ENCODE assay signal across 13 cellular contexts in the genomic region with DNA sequence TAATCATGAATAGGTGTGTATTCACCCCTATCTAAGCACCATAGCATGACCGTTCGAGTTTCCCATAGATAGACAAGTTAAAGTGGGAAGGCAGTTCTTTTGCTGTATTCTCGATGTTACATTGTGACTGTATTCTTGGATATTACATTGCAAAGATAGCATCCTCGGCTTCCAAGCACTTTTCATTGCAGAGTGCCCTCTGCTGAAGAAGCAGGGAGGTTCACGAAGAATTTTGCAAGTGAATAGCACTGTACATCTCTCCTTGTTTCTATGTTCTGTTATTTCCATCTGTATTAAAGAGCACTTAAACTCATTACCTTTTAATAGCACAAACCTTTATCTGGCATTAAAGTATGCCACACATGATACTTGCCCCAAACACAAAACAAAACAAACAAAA.
DNase-seq lines count a peak whose midpoint lies in the region; ATAC-seq, FAIRE-seq and TF ChIP-seq lines count a peak whose summit lies in the region.
"Had no signal": no experiment of that assay in that cellular context is flagged by ENCODE, and none has a peak within 500 bp of the region (broad histone marks: within the 10 kb centered on the region; RNA-seq: fewer than 3 reads in every experiment).

No MANE protein-coding gene starts in this region.

- H3K27ac ChIP-seq in neural cell (ENCODE audit: low read length): no peak overlapping the region
- no peak overlapping the region for H3K27ac ChIP-seq in pancreas
- H3K27ac ChIP-seq: SJCRH30 had no signal

- H3K79me2 ChIP-seq in neural cell (replicated peaks; ENCODE audit: insufficient read depth, low read length): no peaks in the 10 kb centered on the region

- no peaks in the 10 kb centered on the region for H3K36me3 ChIP-seq in neural cell (ENCODE audit: insufficient read depth, low read length)
- no peaks in the 10 kb centered on the region for H3K36me3 ChIP-seq in pancreas
- H3K36me3 ChIP-seq: SJCRH30 had no signal

- H3K9ac ChIP-seq in neural cell (ENCODE audit: low read length): no peak overlapping the region

- H3K4me2 ChIP-seq in neural cell (ENCODE audit: low read length): no peak overlapping the region

- no peaks in the 10 kb centered on the region for H3K9me3 ChIP-seq in neural cell (ENCODE audit: low read length)
- H3K9me3 ChIP-seq in pancreas: no peaks in the 10 kb centered on the region
- H3K9me3 ChIP-seq: SJCRH30 had no signal

- no peaks in the 10 kb centered on the region for H3F3A ChIP-seq in neural cell (ENCODE audit: insufficient read depth, low read length, poor library complexity, severe bottlenecking)

- no peak overlapping the region for H2AFZ ChIP-seq in neural cell (ENCODE audit: low read depth, low read length)

- no peak for TF ChIP-seq EP300 in neural cell (conservative IDR thresholded peaks at IDR 0.05; ENCODE audit: poor library complexity, severe bottlenecking)

- intact Hi-C loops in pancreas (cut with DNase I): no loop called here

- no peaks in the 10 kb centered on the region for H3K9me2 ChIP-seq in neural cell (ENCODE audit: insufficient read depth, low read length)

- H3K4me3 ChIP-seq in neural cell (ENCODE audit: low read length): no peak overlapping the region
- no peak overlapping the region for H3K4me3 ChIP-seq in pancreas
- H3K4me3 ChIP-seq: SJCRH30 had no signal

- 32 to 34% methylated on average over 5 of the region's 5 CpGs for WGBS in pancreas, 2 donors

- no peaks in the 10 kb centered on the region for H3K4me1 ChIP-seq in pancreas
- H3K4me1 ChIP-seq: SJCRH30 had no signal

- peak; percentile 72 for TF ChIP-seq RAD21 in neural cell (conservative IDR thresholded peaks at IDR 0.05)

- peak; percentile 5 for DNase-seq in DMS153 treated with DMSO at 0.1 percent for 48 hours (lab: John Stamatoyannopoulos, UW; ENCODE audit: unreplicated experiment)
- peak; percentile 16 for DNase-seq in NCI-H146 treated with DMSO at 0.1 percent for 48 hours (lab: John Stamatoyannopoulos, UW; ENCODE audit: unreplicated experiment)
- peak; percentile 33 for DNase-seq in astrocyte of the hippocampus (ENCODE audit: low read depth, low spot score)
- no peak for DNase-seq in RCC 7860 (ENCODE audit: low spot score)
- DNase-seq in pancreas: no peak
- DNase-seq: Calu3; cerebellar nuclear complex; mammary epithelial cell; NCI-H446 treated with DMSO at 0.1 percent for 48 hours; stimulated activated CD4-positive, alpha-beta T cell treated with anti-CD3 and anti-CD28 coated beads, Interleukin-12 subunit alpha, Interleukin-12 subunit beta, amount 100 ng/mL, for 4 hours had no signal

- FAIRE-seq in RCC 7860 (lab: Jason Lieb, UNC): no peak
- no peak for FAIRE-seq in pancreas (lab: Jason Lieb, UNC)

- H3K27me3 ChIP-seq in neural cell (ENCODE audit: insufficient read depth, low read depth, low read length): no peaks in the 10 kb centered on the region
- peaks cover 0 to 18% (median 3%) of the 10 kb centered on the region in 4 donors for H3K27me3 ChIP-seq in pancreas
- H3K27me3 ChIP-seq: SJCRH30 had no signal

- no peaks in the 10 kb centered on the region for H4K20me1 ChIP-seq in neural cell (ENCODE audit: insufficient read depth)

- ATAC-seq in pancreas (no peak), GM21447 (IDR thresholded peaks at IDR 0.05; ENCODE audit: unreplicated experiment) (no peak)

- TF ChIP-seq CTCF in neural cell (IDR thresholded peaks at IDR 0.05; ENCODE audit: poor library complexity, severe bottlenecking): peak; percentile 70
- TF ChIP-seq CTCF in pancreas (IDR thresholded peaks at IDR 0.05): no peak

TF ChIP-seq in neural cell, 6 proteins besides CTCF, POLR2A, EP300 and RAD21:
- TF ChIP-seq TAF1 (IDR thresholded peaks at IDR 0.05; ENCODE audit: low read depth) (no peak), SMC3 (conservative IDR thresholded peaks at IDR 0.05; ENCODE audit: poor library complexity) (peak; percentile 76), EZH2 (IDR thresholded peaks at IDR 0.05; ENCODE audit: borderline replicate concordance, insufficient read depth, low read length, poor library complexity, severe bottlenecking) (no peak)

Comparison
In these comparisons a context has a peak if more than half of its experiments do, and no peak if none do; other contexts are left out.
1. DNase-seq: peak in DMS153 treated with DMSO at 0.1 percent for 48 hours (single experiment), NCI-H146 treated with DMSO at 0.1 percent for 48 hours (single experiment) and astrocyte of the hippocampus (single experiment); none in RCC 7860 (single experiment) and pancreas (0 of 6).